9 cellular contexts compared by ENCODE assay signal in the genomic region with DNA sequence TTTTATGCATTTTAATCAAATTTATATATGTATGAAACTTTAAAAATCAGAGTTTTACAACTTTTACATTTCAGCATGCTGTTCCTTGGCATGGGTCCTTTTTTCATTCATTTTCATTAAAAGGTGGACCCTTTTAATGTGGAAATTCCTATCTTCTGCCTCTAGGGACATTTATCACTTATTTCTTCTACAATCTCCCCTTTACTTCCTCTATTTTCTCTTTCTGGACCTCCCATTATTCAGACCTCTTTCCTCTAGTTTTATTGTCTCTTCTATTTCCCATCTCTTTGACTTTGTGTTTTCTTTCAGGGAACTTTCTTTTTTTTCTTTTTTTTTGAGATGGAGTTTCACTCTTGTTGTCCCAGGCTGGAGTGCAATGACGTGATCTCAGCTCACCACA. TPM values are rescaled to one million over a fixed set of nuclear protein-coding genes. Genes with fewer than 3 reads are reported as not detected.
DNase-seq lines count a peak whose midpoint lies in the region; ATAC-seq, FAIRE-seq and TF ChIP-seq lines count a peak whose summit lies in the region.
"Had no signal": no experiment of that assay in that cellular context is flagged by ENCODE, and none has a peak within 500 bp of the region (broad histone marks: within the 10 kb centered on the region; RNA-seq: fewer than 3 reads in every experiment).

No MANE protein-coding gene starts in this region.

- peaks cover 20% of the 10 kb centered on the region for H3K4me1 Mint-ChIP-seq in chondrocyte (ENCODE audit: low read depth)

- no peaks in the 10 kb centered on the region for H3K36me3 Mint-ChIP-seq in chondrocyte (ENCODE audit: low read depth)

- TF ChIP-seq CTCF in chondrocyte (IDR thresholded peaks at IDR 0.05) (peak; percentile 56), prostate gland (IDR thresholded peaks at IDR 0.05) (no peak), testis (IDR thresholded peaks at IDR 0.05) (no peak)

- peak overlapping the region; percentile 67 for H2AFZ ChIP-seq in GM23248

- no peaks in the 10 kb centered on the region for H3K27me3 Mint-ChIP-seq in chondrocyte (ENCODE audit: low read depth)

- no peaks in the 10 kb centered on the region for H3K9me2 ChIP-seq in GM23248 (ENCODE audit: insufficient read depth)

- no peak for TF ChIP-seq POLR2A in prostate gland (IDR thresholded peaks at IDR 0.05)
- no peak for TF ChIP-seq POLR2A in testis (IDR thresholded peaks at IDR 0.05)

- in situ Hi-C loops in GM23248 (cut with MboI): no loop called here

- H3K4me3 ChIP-seq in GM23248 (peak overlapping the region; percentile 66), NT2/D1 (ENCODE audit: insufficient read length, low read depth) (peak overlapping the region; percentile 51), prostate gland (peak overlapping the region; percentile 5 to 20), testis (no peak overlapping the region)

- DNase-seq in GM23248: no peak
- no peak for DNase-seq in NT2/D1 (ENCODE audit: low read depth, low spot score)
- DNase-seq in chondrocyte (ENCODE audit: low spot score): no peak
- no peak for DNase-seq in prostate gland (ENCODE audit: low spot score)
- DNase-seq in testis: no peak
- no peak for DNase-seq in GM19239 (ENCODE audit: insufficient read length, low spot score)

- H3K4me1 ChIP-seq in GM23248 (ENCODE audit: insufficient read depth) (no peaks in the 10 kb centered on the region), NT2/D1 (ENCODE audit: insufficient read depth, insufficient read length) (peaks cover 8% of the 10 kb centered on the region), prostate gland (replicated peaks) (peaks cover 7% of the 10 kb centered on the region), testis (peaks cover 8% of the 10 kb centered on the region)

- intact Hi-C loops in prostate gland (cut with DNase I) (no loop called here), testis (cut with DNase I; ENCODE audit: low total_unique reads) (no loop called here)

- H3K9me3 Mint-ChIP-seq in chondrocyte (ENCODE audit: low read depth): no peaks in the 10 kb centered on the region

- H3K27ac ChIP-seq in GM23248 (no peak overlapping the region), prostate gland (no peak overlapping the region), testis (no peak overlapping the region)
- H3K27ac ChIP-seq: tibial nerve had no signal

- H3K79me2 ChIP-seq in GM23248 (ENCODE audit: insufficient read depth): no peaks in the 10 kb centered on the region

- no peak for FAIRE-seq in GM19239 (lab: Jason Lieb, UNC)

- no peaks in the 10 kb centered on the region for H3K27me3 ChIP-seq in GM23248 (replicated peaks; ENCODE audit: insufficient read depth)
- H3K27me3 ChIP-seq in NT2/D1 (ENCODE audit: insufficient read depth, insufficient read length): peaks cover 48% of the 10 kb centered on the region
- peaks cover 9% of the 10 kb centered on the region for H3K27me3 ChIP-seq in prostate gland (replicated peaks; ENCODE audit: insufficient read depth)
- no peaks in the 10 kb centered on the region for H3K27me3 ChIP-seq in testis

- H3K4me2 ChIP-seq in GM23248 (ENCODE audit: unreplicated experiment): peak overlapping the region; percentile 65

- no peak for ATAC-seq in GM18511 (IDR thresholded peaks at IDR 0.05; ENCODE audit: unreplicated experiment)
- ATAC-seq: sciatic nerve had no signal

- H4K20me1 ChIP-seq in GM23248 (ENCODE audit: insufficient read depth): no peaks in the 10 kb centered on the region

- H3K27ac Mint-ChIP-seq in chondrocyte (ENCODE audit: unreplicated experiment): peak overlapping the region; percentile 8

- H3K9me3 ChIP-seq in GM23248 (ENCODE audit: low read depth) (no peaks in the 10 kb centered on the region), NT2/D1 (ENCODE audit: insufficient read depth, low read length) (no peaks in the 10 kb centered on the region), prostate gland (no peaks in the 10 kb centered on the region), testis (no peaks in the 10 kb centered on the region)
- H3K9me3 ChIP-seq: tibial nerve had no signal

- no peaks in the 10 kb centered on the region for H3K36me3 ChIP-seq in GM23248 (ENCODE audit: low read depth)
- H3K36me3 ChIP-seq in NT2/D1 (ENCODE audit: insufficient read depth, insufficient read length, low read length): no peaks in the 10 kb centered on the region
- H3K36me3 ChIP-seq in prostate gland: no peaks in the 10 kb centered on the region
- no peaks in the 10 kb centered on the region for H3K36me3 ChIP-seq in testis (ENCODE audit: low read depth, missing control alignments)

- peak overlapping the region; percentile 73 for H3K4me3 Mint-ChIP-seq in chondrocyte (ENCODE audit: unreplicated experiment)

- H3K9ac ChIP-seq in GM23248 (no peak overlapping the region), NT2/D1 (ENCODE audit: insufficient read length, low read depth) (no peak overlapping the region)

- WGBS in GM23248 (ENCODE audit: low coverage in 1 of 2, low lambda C conversion rate in 2 of 2, missing lambda C conversion rate in 2 of 2), 2 experiments: 95 to 100% methylated on average over 1 of the region's 1 CpG
- 64% methylated on average over 1 of the region's 1 CpG for WGBS in prostate gland
- WGBS in testis, 2 donors: 44 to 52% methylated on average over 1 of the region's 1 CpG

- no peaks in the 10 kb centered on the region for H3F3A ChIP-seq in GM23248 (ENCODE audit: insufficient read depth)

RNA-seq across cellular contexts. Expression of gene PROC, which starts 5.7 kb away (rescaled TPM):
- not detected in 2 replicates for total RNA-seq in GM23248 (2014; rRNA removed; shearing (Covaris generic))
- polyA plus RNA-seq in GM23248 (2016; fragmentation: Nextera tagmentation; extraction: Ambion mirVana) (not detected in 2 replicates), testis (ENCODE audit: insufficient read depth, low read depth, low replicate concordance) (not detected)
- total RNA-seq in chondrocyte (2.6 to 5.3 TPM (median 2.7 TPM) in 3 replicates), prostate gland (not detected), testis (under 1 TPM in 1 of 2 donors, not detected in 1; 0.63 TPM)
- total RNA-seq: sciatic nerve, tibial nerve had no signal

RNA-seq across cellular contexts. Expression of gene MAP3K2, which starts 36.1 kb away (rescaled TPM):
- total RNA-seq in GM23248 (2014; rRNA removed; shearing (Covaris generic)): 39.6 and 41.0 TPM in 2 replicates
- 32.9 and 36.7 TPM in 2 replicates for polyA plus RNA-seq in GM23248 (2016; fragmentation: Nextera tagmentation; extraction: Ambion mirVana)
- 77.3 to 88.1 TPM (median 79.5 TPM) in 3 replicates for total RNA-seq in chondrocyte
- total RNA-seq in prostate gland: 10 to 100 TPM; 61.6 to 63.8 TPM
- 10 to 100 TPM; 74.0 to 74.5 TPM for total RNA-seq in testis
- 16.3 TPM for polyA plus RNA-seq in testis (ENCODE audit: insufficient read depth, low read depth, low replicate concordance)

Comparison
In these comparisons a context has a peak if more than half of its experiments do, and no peak if none do; other contexts are left out.
1. H3K4me3 ChIP-seq: peak in GM23248 (single experiment), NT2/D1 (single experiment) and prostate gland (2 of 2); none in testis (0 of 2).